ENCODE assay signal across 26 cellular contexts in the genomic region with DNA sequence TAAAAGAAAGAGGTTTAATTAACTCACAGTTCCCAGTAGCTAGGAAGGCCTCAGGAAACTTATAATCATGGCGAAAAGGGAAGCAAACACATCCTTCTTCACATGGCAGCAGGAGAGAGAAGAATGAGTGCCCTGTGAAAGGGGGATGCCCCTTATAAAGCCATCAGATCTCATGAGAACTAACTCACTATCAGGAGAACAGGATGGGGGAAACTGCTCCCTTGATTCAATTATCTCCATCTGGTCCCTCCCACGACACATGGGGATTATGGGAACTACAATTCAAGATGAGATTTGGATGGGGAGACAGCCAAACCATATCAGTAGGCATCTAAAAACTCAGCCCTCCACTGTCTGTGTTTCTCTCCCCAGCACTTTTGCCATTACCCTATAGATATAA. TPM values are rescaled to one million over a fixed set of nuclear protein-coding genes. Genes with fewer than 3 reads are reported as not detected.
A peak's percentile ranks its signal among the peaks of the same experiment; 100 is the strongest.
DNase-seq lines count a peak whose midpoint lies in the region; ATAC-seq and TF ChIP-seq lines count a peak whose summit lies in the region.
"Had no signal": no experiment of that assay in that cellular context is flagged by ENCODE, and none has a peak within 500 bp of the region (broad histone marks: within the 10 kb centered on the region; RNA-seq: fewer than 3 reads in every experiment).

No MANE protein-coding gene starts in this region.

- peaks cover 5% of the 10 kb centered on the region for H3K36me3 Mint-ChIP-seq in glutamatergic neuron (ENCODE audit: unreplicated experiment)
- H3K36me3 Mint-ChIP-seq: CD14-positive monocyte; CD4-positive, alpha-beta memory T cell; CD4-positive, CD25-positive, alpha-beta regulatory T cell; CD8-positive, alpha-beta memory T cell had no signal

- intact Hi-C loops in right cardiac atrium (cut with DNase I), result no loop called here

- H3K27ac ChIP-seq in WERI-Rb-1 (no peak overlapping the region), right cardiac atrium (ENCODE audit: low read length) (no peak overlapping the region)
- H3K27ac ChIP-seq: 22Rv1, A549, BLaER1 had no signal

- ATAC-seq in right cardiac atrium (no peak), GM21576 (IDR thresholded peaks at IDR 0.05; ENCODE audit: unreplicated experiment) (no peak)
- ATAC-seq: A549, GM12878 had no signal

- DNase-seq in DMS 273 (lab: John Stamatoyannopoulos, UW; ENCODE audit: unreplicated experiment), result peak; percentile 11
- no peak for DNase-seq in DMS 273 treated with DMSO at 0.1 percent for 48 hours (lab: John Stamatoyannopoulos, UW)
- peak; percentile 56 for DNase-seq in NCI-H82 treated with DMSO at 0.1 percent for 48 hours (lab: John Stamatoyannopoulos, UW; ENCODE audit: unreplicated experiment)
- peak; percentile 21 for DNase-seq in WERI-Rb-1
- DNase-seq in glutamatergic neuron, result no peak
- DNase-seq in right cardiac atrium, result no peak
- no peak for DNase-seq in activated CD4-positive, alpha-beta T cell treated with anti-CD3 and anti-CD28 coated beads for 4 hours
- DNase-seq: AML-193; C1 segment of cervical spinal cord; CD4-positive, alpha-beta memory T cell; CD4-positive, CD25-positive, alpha-beta regulatory T cell; CD8-positive, alpha-beta memory T cell; COR-L47; DMS153; DMS53; DMS79; DND-41; EL; GDM1 had no signal

- peak overlapping the region; percentile 91 for H3K27ac Mint-ChIP-seq in glutamatergic neuron (ENCODE audit: unreplicated experiment)
- H3K27ac Mint-ChIP-seq: B cell; CD14-positive monocyte; CD4-positive, alpha-beta memory T cell; CD4-positive, CD25-positive, alpha-beta regulatory T cell; CD8-positive, alpha-beta memory T cell had no signal

- no peak for TF ChIP-seq CTCF in WERI-Rb-1 (IDR thresholded peaks at IDR 0.05; ENCODE audit: low read depth, low read length)
- no peak for TF ChIP-seq CTCF in glutamatergic neuron (IDR thresholded peaks at IDR 0.05; ENCODE audit: partially characterized antibody, unreplicated experiment)

- H3K4me1 Mint-ChIP-seq in glutamatergic neuron (ENCODE audit: low read depth, unreplicated experiment), result peaks cover 82% of the 10 kb centered on the region
- H3K4me1 Mint-ChIP-seq: B cell; CD14-positive monocyte; CD4-positive, alpha-beta memory T cell; CD4-positive, CD25-positive, alpha-beta regulatory T cell; CD8-positive, alpha-beta memory T cell had no signal

- no peak overlapping the region for H3K4me3 ChIP-seq in WERI-Rb-1 (ENCODE audit: low read depth, low read length)
- no peak overlapping the region for H3K4me3 ChIP-seq in right cardiac atrium (ENCODE audit: low read length)
- H3K4me3 ChIP-seq: A549, BLaER1, GM12878 had no signal

- H3K9me3 Mint-ChIP-seq in glutamatergic neuron (ENCODE audit: unreplicated experiment), result peaks cover 37% of the 10 kb centered on the region

- H3K36me3 ChIP-seq in WERI-Rb-1, result no peaks in the 10 kb centered on the region
- H3K36me3 ChIP-seq: BLaER1 had no signal

- WGBS in right cardiac atrium, result 82% methylated on average over 2 of the region's 2 CpGs

- peak overlapping the region; percentile 97 for H3K4me3 Mint-ChIP-seq in glutamatergic neuron (ENCODE audit: unreplicated experiment)
- H3K4me3 Mint-ChIP-seq: B cell; CD14-positive monocyte; CD4-positive, alpha-beta memory T cell; CD4-positive, CD25-positive, alpha-beta regulatory T cell; CD8-positive, alpha-beta memory T cell had no signal

- no peaks in the 10 kb centered on the region for H3K4me1 ChIP-seq in right cardiac atrium (ENCODE audit: control insufficient read depth, insufficient read depth, low read length)
- H3K4me1 ChIP-seq: A549, BLaER1 had no signal

- peaks cover 29% of the 10 kb centered on the region for H3K27me3 Mint-ChIP-seq in glutamatergic neuron (ENCODE audit: unreplicated experiment)
- H3K27me3 Mint-ChIP-seq: B cell; CD4-positive, CD25-positive, alpha-beta regulatory T cell had no signal

- no peaks in the 10 kb centered on the region for H3K27me3 ChIP-seq in WERI-Rb-1 (ENCODE audit: insufficient read depth, low read depth, severe bottlenecking)
- H3K27me3 ChIP-seq in right cardiac atrium (ENCODE audit: control insufficient read depth, insufficient read depth), result no peaks in the 10 kb centered on the region
- H3K27me3 ChIP-seq: BLaER1 had no signal

- H3K9me3 ChIP-seq in WERI-Rb-1 (ENCODE audit: severe bottlenecking), result no peaks in the 10 kb centered on the region
- no peaks in the 10 kb centered on the region for H3K9me3 ChIP-seq in right cardiac atrium (ENCODE audit: control insufficient read depth, low read length)
- H3K9me3 ChIP-seq: A549, BLaER1 had no signal

RNA-seq across cellular contexts. Expression of a gene that starts 22.4 kb away (rescaled TPM):
- total RNA-seq in glutamatergic neuron (ENCODE audit: unreplicated experiment) (1,513 TPM), right cardiac atrium (100 to 1,000 TPM; 324 to 377 (median 344) TPM)
- polyA plus RNA-seq in right cardiac atrium, result 78.6 TPM
- total RNA-seq: CD4-positive, alpha-beta memory T cell; CD4-positive, CD25-positive, alpha-beta regulatory T cell had no signal
- polyA plus RNA-seq: CD14-positive monocyte; CD4-positive, alpha-beta memory T cell; CD4-positive, CD25-positive, alpha-beta regulatory T cell; CD8-positive, alpha-beta memory T cell had no signal

Comparison
In these comparisons a context has a peak if more than half of its experiments do, and no peak if none do; other contexts are left out.
1. DNase-seq: peak in DMS 273 (single experiment), NCI-H82 treated with DMSO at 0.1 percent for 48 hours (single experiment) and WERI-Rb-1 (single experiment); none in DMS 273 treated with DMSO at 0.1 percent for 48 hours (single experiment), glutamatergic neuron (single experiment), right cardiac atrium (0 of 3) and activated CD4-positive, alpha-beta T cell treated with anti-CD3 and anti-CD28 coated beads for 4 hours (0 of 2).